ENCODE assay signal across 19 cellular contexts in genomic region chr3:148599478-148599877, GRCh38.
DNase-seq lines count a peak whose midpoint lies in the region; ATAC-seq, FAIRE-seq and TF ChIP-seq lines count a peak whose summit lies in the region.
"Had no signal": no experiment of that assay in that cellular context is flagged by ENCODE, and none has a peak within 500 bp of the region (broad histone marks: within the 10 kb centered on the region; RNA-seq: fewer than 3 reads in every experiment).

No MANE protein-coding gene starts in this region.

- H3K27ac ChIP-seq in VCaP (peak overlapping the region; percentile 98), small intestine (ENCODE audit: low read depth in 1 of 2, low read length in 1 of 2) (no peak overlapping the region)
- H3K27ac ChIP-seq: BLaER1, HL-60 had no signal

- no peaks in the 10 kb centered on the region for H3K27me3 ChIP-seq in small intestine (ENCODE audit: control insufficient read depth in 2 of 2, insufficient read depth in 2 of 2, low read length in 2 of 2)
- H3K27me3 ChIP-seq: BLaER1 had no signal

- intact Hi-C loops in Calu3 (cut with micrococcal nuclease; ENCODE audit: unreplicated experiment), result no loop called here
- intact Hi-C loops in mucosa of descending colon (cut with DNase I, micrococcal nuclease), result no loop called here

- H3K36me3 ChIP-seq in mucosa of descending colon (ENCODE audit: low read depth), result no peaks in the 10 kb centered on the region
- no peaks in the 10 kb centered on the region for H3K36me3 ChIP-seq in small intestine (ENCODE audit: control insufficient read depth in 2 of 2, insufficient read depth in 2 of 2, low read length in 2 of 2)
- H3K36me3 ChIP-seq: BLaER1 had no signal

- ATAC-seq in mucosa of descending colon (peak; percentile 62), T-cell (replicated peaks in 1 of 4) (no peak), HG03565 (IDR thresholded peaks at IDR 0.05; ENCODE audit: unreplicated experiment) (no peak)
- ATAC-seq: GM12878, GM23338 had no signal

- H3K27ac Mint-ChIP-seq in Calu3 (ENCODE audit: unreplicated experiment) (peak overlapping the region; percentile 66), T-cell (no peak overlapping the region), endothelial cell (ENCODE audit: unreplicated experiment) (no peak overlapping the region)
- H3K27ac Mint-ChIP-seq: CD8-positive, alpha-beta memory T cell; GM23338; IgD-negative memory B cell had no signal

- H3K9me3 Mint-ChIP-seq in Calu3 (ENCODE audit: low read depth, unreplicated experiment) (no peaks in the 10 kb centered on the region), T-cell (peaks cover 0 to 6% (median 0%) of the 10 kb centered on the region in 3 donors), endothelial cell (ENCODE audit: unreplicated experiment) (no peaks in the 10 kb centered on the region)
- H3K9me3 Mint-ChIP-seq: GM23338 had no signal

- no peaks in the 10 kb centered on the region for H3K27me3 Mint-ChIP-seq in Calu3 (ENCODE audit: unreplicated experiment)
- H3K27me3 Mint-ChIP-seq in T-cell, result no peaks in the 10 kb centered on the region
- H3K27me3 Mint-ChIP-seq in endothelial cell (ENCODE audit: unreplicated experiment), result no peaks in the 10 kb centered on the region
- H3K27me3 Mint-ChIP-seq: CD8-positive, alpha-beta memory T cell; IgD-negative memory B cell had no signal

- BruUV-seq in Calu3 (replicated peaks; lab: Mats Ljungman, UMichigan), result no TSS peak

- CTCF ChIA-PET in Calu3 (lab: Charles Lee), result interaction anchor here (0.9 to 1.2 kb wide), 2 partner anchors 16 to 120 kb away, joined by 4 to 5 read pairs; no protein-coding TSS in a partner anchor
- CTCF ChIA-PET in T-cell (lab: Charles Lee), result interaction anchor here in 1 of 2 donors (0.6 kb wide), 1 partner anchor 973 kb away, joined by 3 read pairs; no protein-coding TSS in a partner anchor

- 17 to 67% (median 30%) methylated on average over 5 of the region's 5 CpGs for WGBS in small intestine, 3 donors

- FAIRE-seq in small intestine (lab: Jason Lieb, UNC), result no peak
- FAIRE-seq: GM12878, GM18507 had no signal

- peak; percentile 25 for DNase-seq in Calu3
- peak in 1 of 3 donors; percentile 63 for DNase-seq in mucosa of descending colon
- DNase-seq in small intestine, result peak; percentile 81
- no peak for DNase-seq in T-cell
- DNase-seq in endothelial cell (ENCODE audit: low spot score), result no peak
- no peak for DNase-seq in ureter (ENCODE audit: low spot score)
- DNase-seq: AML-193; CD8-positive, alpha-beta memory T cell; DMS79; H7; KG1 had no signal

- H3K4me3 Mint-ChIP-seq in Calu3 (ENCODE audit: low read depth, unreplicated experiment) (peak overlapping the region; percentile 1), T-cell (no peak overlapping the region), endothelial cell (ENCODE audit: unreplicated experiment) (no peak overlapping the region)
- H3K4me3 Mint-ChIP-seq: CD8-positive, alpha-beta memory T cell; GM23338; IgD-negative memory B cell had no signal

- H3K36me3 Mint-ChIP-seq in Calu3 (ENCODE audit: insufficient read depth, unreplicated experiment), result peaks cover 10% of the 10 kb centered on the region
- H3K36me3 Mint-ChIP-seq in T-cell, result no peaks in the 10 kb centered on the region
- no peaks in the 10 kb centered on the region for H3K36me3 Mint-ChIP-seq in endothelial cell (ENCODE audit: low read depth, unreplicated experiment)
- H3K36me3 Mint-ChIP-seq: CD8-positive, alpha-beta memory T cell; IgD-negative memory B cell had no signal

- H3K4me1 ChIP-seq in mucosa of descending colon (ENCODE audit: low read depth), result peaks cover 19% of the 10 kb centered on the region
- H3K4me1 ChIP-seq in small intestine (ENCODE audit: control insufficient read depth in 2 of 2, insufficient read depth in 1 of 2, low read depth in 1 of 2, low read length in 1 of 2), result peaks cover 4 to 6% of the 10 kb centered on the region in 2 donors
- H3K4me1 ChIP-seq: BLaER1 had no signal

- no peak for TF ChIP-seq CTCF in Calu3 (IDR thresholded peaks at IDR 0.05; ENCODE audit: unreplicated experiment)
- no peak for TF ChIP-seq CTCF in VCaP (conservative IDR thresholded peaks at IDR 0.05)
- no peak for TF ChIP-seq CTCF in mucosa of descending colon (IDR thresholded peaks at IDR 0.05)
- no peak for TF ChIP-seq CTCF in endothelial cell (IDR thresholded peaks at IDR 0.05; ENCODE audit: unreplicated experiment)

- POLR2A ChIA-PET in T-cell (lab: Charles Lee), result no interaction called here

- H3K4me3 ChIP-seq in mucosa of descending colon, result no peak overlapping the region
- no peak overlapping the region for H3K4me3 ChIP-seq in small intestine (ENCODE audit: low read depth in 1 of 2, low read length in 2 of 2)
- H3K4me3 ChIP-seq: BLaER1, GM12878, GM23338 had no signal

- H3K4me1 Mint-ChIP-seq in Calu3 (ENCODE audit: low read depth, unreplicated experiment), result peaks cover 38% of the 10 kb centered on the region
- H3K4me1 Mint-ChIP-seq in T-cell, result no peaks in the 10 kb centered on the region
- H3K4me1 Mint-ChIP-seq in endothelial cell (ENCODE audit: unreplicated experiment), result no peaks in the 10 kb centered on the region
- H3K4me1 Mint-ChIP-seq: CD8-positive, alpha-beta memory T cell; GM23338; IgD-negative memory B cell had no signal

- H3K9me3 ChIP-seq in mucosa of descending colon (no peaks in the 10 kb centered on the region), small intestine (ENCODE audit: control insufficient read depth, low read depth) (no peaks in the 10 kb centered on the region)
- H3K9me3 ChIP-seq: BLaER1 had no signal

Comparison
In these comparisons a context has a peak if more than half of its experiments do, and no peak if none do; other contexts are left out.
1. DNase-seq: peak in Calu3 (single experiment) and small intestine (single experiment); none in T-cell (0 of 34), endothelial cell (single experiment) and ureter (single experiment).